22 cellular contexts compared by ENCODE assay signal in the genomic region with DNA sequence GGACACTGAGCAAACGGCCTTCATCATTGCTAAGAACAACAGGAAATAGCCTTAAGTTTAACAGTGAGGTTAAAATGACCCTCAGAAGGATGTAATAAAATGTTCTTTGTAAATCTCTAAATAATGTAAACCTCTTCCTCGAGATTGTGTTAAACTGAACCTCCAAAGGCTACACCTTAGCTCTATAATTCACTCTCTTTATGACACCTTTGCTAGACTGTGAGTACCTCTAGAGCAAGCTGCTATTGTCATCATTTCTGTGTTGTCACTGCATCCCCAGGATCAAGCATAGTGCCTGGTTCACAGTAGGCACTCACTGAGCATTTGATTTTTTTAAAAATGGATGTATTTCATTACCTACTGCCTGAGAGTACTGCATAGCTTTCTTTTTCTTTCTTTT. TPM values are rescaled to one million over a fixed set of nuclear protein-coding genes. Genes with fewer than 3 reads are reported as not detected.
DNase-seq lines count a peak whose midpoint lies in the region; ATAC-seq and TF ChIP-seq lines count a peak whose summit lies in the region.
"Had no signal": no experiment of that assay in that cellular context is flagged by ENCODE, and none has a peak within 500 bp of the region (broad histone marks: within the 10 kb centered on the region; RNA-seq: fewer than 3 reads in every experiment).

No MANE protein-coding gene starts in this region.

- H4K20me1 ChIP-seq in PC-3 (ENCODE audit: low read length): no peaks in the 10 kb centered on the region
- H4K20me1 ChIP-seq: BLaER1 treated with 17β-estradiol and CSF1 and Interleukin-3, amounts not matched to agents 10 nM and 100 nM had no signal

- BruUV-seq in PC-3 (replicated peaks; lab: Mats Ljungman, UMichigan): no TSS peak

- H2AFZ ChIP-seq in PC-3 (ENCODE audit: low read length): no peak overlapping the region

- CTCF ChIA-PET in PC-3 (lab: Charles Lee): no interaction called here

- no peak overlapping the region for H3K27ac ChIP-seq in PC-3 (ENCODE audit: low read length)
- H3K27ac ChIP-seq: BLaER1 treated with 17β-estradiol and CSF1 and Interleukin-3, amounts not matched to agents 10 nM and 100 nM; RWPE1 had no signal

- peaks cover 10% of the 10 kb centered on the region; the same call in 1 of the 2 replicates for H3K4me1 ChIP-seq in PC-3 (ENCODE audit: insufficient read depth, low read length)
- H3K4me1 ChIP-seq: BLaER1 treated with 17β-estradiol and CSF1 and Interleukin-3, amounts not matched to agents 10 nM and 100 nM had no signal

- no peak overlapping the region for H3K9ac ChIP-seq in PC-3 (ENCODE audit: low read length)
- H3K9ac ChIP-seq: BLaER1 treated with 17β-estradiol and CSF1 and Interleukin-3, amounts not matched to agents 10 nM and 100 nM had no signal

- H3K36me3 Mint-ChIP-seq in osteocyte (ENCODE audit: unreplicated experiment): peaks cover 2% of the 10 kb centered on the region
- H3K36me3 Mint-ChIP-seq in type B pancreatic cell: no peaks in the 10 kb centered on the region

- H3K36me3 ChIP-seq in PC-3 (ENCODE audit: low read depth, low read length): no peaks in the 10 kb centered on the region
- H3K36me3 ChIP-seq: BLaER1 treated with 17β-estradiol and CSF1 and Interleukin-3, amounts not matched to agents 10 nM and 100 nM had no signal

- no peak for TF ChIP-seq CTCF in PC-3 (conservative IDR thresholded peaks at IDR 0.05; ENCODE audit: low read depth, low read length)
- TF ChIP-seq CTCF in osteocyte (IDR thresholded peaks at IDR 0.05): no peak
- TF ChIP-seq CTCF in type B pancreatic cell (conservative IDR thresholded peaks at IDR 0.05): no peak

- H3K4me1 Mint-ChIP-seq in osteocyte (ENCODE audit: unreplicated experiment) (peaks cover 34% of the 10 kb centered on the region), type B pancreatic cell (ENCODE audit: unreplicated experiment) (peaks cover 12% of the 10 kb centered on the region)

- no peaks in the 10 kb centered on the region for H3K9me2 ChIP-seq in PC-3 (replicated peaks; ENCODE audit: low read length)

- no peaks in the 10 kb centered on the region for H3F3A ChIP-seq in PC-3 (ENCODE audit: low read length, unreplicated experiment)

- in situ Hi-C loops in KBM-7 (cut with MboI; ENCODE audit: low pct_unique_long_range_greater_than_20kb, low sequenced_read_pairs): no loop called here

- POLR2A ChIA-PET in PC-3 (lab: Charles Lee; ENCODE audit: unreplicated experiment): no interaction called here

- H3K4me3 ChIP-seq in PC-3 (ENCODE audit: low read length): no peak overlapping the region
- H3K4me3 ChIP-seq: BLaER1 treated with 17β-estradiol and CSF1 and Interleukin-3, amounts not matched to agents 10 nM and 100 nM; GM12878 had no signal

- no peak overlapping the region for H3K4me3 Mint-ChIP-seq in osteocyte (ENCODE audit: unreplicated experiment)
- H3K4me3 Mint-ChIP-seq in type B pancreatic cell: no peak overlapping the region
- H3K4me3 Mint-ChIP-seq: CD4-positive, alpha-beta T cell; IgD-negative memory B cell had no signal

- no peak overlapping the region for H3K4me2 ChIP-seq in PC-3 (ENCODE audit: low read length)
- H3K4me2 ChIP-seq: BLaER1 treated with 17β-estradiol and CSF1 and Interleukin-3, amounts not matched to agents 10 nM and 100 nM had no signal

- H3K27me3 Mint-ChIP-seq in osteocyte (ENCODE audit: unreplicated experiment) (no peaks in the 10 kb centered on the region), type B pancreatic cell (no peaks in the 10 kb centered on the region)
- H3K27me3 Mint-ChIP-seq: IgD-negative memory B cell had no signal

- DNase-seq in EH (ENCODE audit: low read depth) (peak; percentile 21), PC-3 (no peak), left colon (no peak), osteocyte (ENCODE audit: extremely low spot score, unreplicated experiment) (no peak), KBM-7 (no peak), pons (ENCODE audit: low spot score) (no peak), type B pancreatic cell (ENCODE audit: extremely low spot score, unreplicated experiment) (no peak)
- no peak for DNase-seq in stimulated activated naive CD4-positive, alpha-beta T cell (lab: John Stamatoyannopoulos, UW)
- DNase-seq: CD4-positive, alpha-beta T cell; DMS53; GDM1; MV-4-11; NCI-H1105 treated with DMSO at 0.1 percent for 48 hours; NCI-H146; NCI-H2029; NCI-H526; SHP77 had no signal

- H3K27me3 ChIP-seq in PC-3 (ENCODE audit: low read length): no peaks in the 10 kb centered on the region
- H3K27me3 ChIP-seq: BLaER1 treated with 17β-estradiol and CSF1 and Interleukin-3, amounts not matched to agents 10 nM and 100 nM had no signal

- H3K27ac Mint-ChIP-seq in osteocyte (ENCODE audit: unreplicated experiment): peak overlapping the region; percentile 23
- no peak overlapping the region for H3K27ac Mint-ChIP-seq in type B pancreatic cell
- H3K27ac Mint-ChIP-seq: CD4-positive, alpha-beta T cell; IgD-negative memory B cell had no signal

- no peaks in the 10 kb centered on the region for H3K79me2 ChIP-seq in PC-3 (ENCODE audit: low read length)

- no peaks in the 10 kb centered on the region for H3K9me3 Mint-ChIP-seq in osteocyte (ENCODE audit: unreplicated experiment)
- H3K9me3 Mint-ChIP-seq in type B pancreatic cell: no peaks in the 10 kb centered on the region
- H3K9me3 Mint-ChIP-seq: CD4-positive, alpha-beta T cell had no signal

- peak; percentile 14 for ATAC-seq in PC-3
- peak; percentile 78 for ATAC-seq in left colon
- ATAC-seq: GM12878, Panc1 had no signal

- H3K9me3 ChIP-seq in PC-3 (ENCODE audit: low read length): no peaks in the 10 kb centered on the region

- intact Hi-C loops in PC-3 (cut with micrococcal nuclease) (loop anchor here (5.0 kb wide), 1 partner anchor 51 kb away; no protein-coding TSS in a partner anchor), left colon (cut with DNase I, micrococcal nuclease) (no loop called here)

RNA-seq across cellular contexts. Expression of a gene that starts 22.3 kb away (rescaled TPM):
- 19.4 and 21.7 TPM in 2 replicates for total RNA-seq in PC-3 (2014; rRNA removed)
- 10 to 100 TPM; 46.5 to 59.1 TPM for total RNA-seq in left colon
- 110 and 113 TPM in 2 replicates for total RNA-seq in osteocyte
- 17.9 and 35.3 TPM in 2 replicates for total RNA-seq in type B pancreatic cell (ENCODE audit: low replicate concordance)
